ENCODE assay signal across 19 cellular contexts in genomic region chr11:125351045-125351867, GRCh38.
DNase-seq lines count a peak whose midpoint lies in the region; ATAC-seq, FAIRE-seq and TF ChIP-seq lines count a peak whose summit lies in the region.
"Had no signal": no experiment of that assay in that cellular context is flagged by ENCODE, and none has a peak within 500 bp of the region (broad histone marks: within the 10 kb centered on the region; RNA-seq: fewer than 3 reads in every experiment).

No MANE protein-coding gene starts in this region.

- H2BK5ac ChIP-seq in H1 (ENCODE audit: low read depth, low read length) (peak overlapping the region; percentile 18; the same call in 1 of the 2 replicates), neuronal stem cell (ENCODE audit: low read length) (peak overlapping the region; percentile 26)

- 86% methylated on average over 26 of the region's 30 CpGs; no CpG with 5 or more reads in 1 of the 2 experiments for WGBS in H1 (ENCODE audit: extremely low coverage in 1 of 2, insufficient coverage in 1 of 2, insufficient read length in 1 of 2, insufficient replicate concordance in 2 of 2, low coverage in 1 of 2, low lambda C conversion rate in 2 of 2, missing lambda C conversion rate in 1 of 2), 2 experiments
- WGBS in neuronal stem cell (ENCODE audit: extremely low coverage in 2 of 2, insufficient read length in 2 of 2, insufficient replicate concordance in 1 of 2), 2 donors, result no CpG with 5 or more reads among the region's 30 CpGs

- peak overlapping the region; percentile 24; the same call in 1 of the 2 replicates for H3K18ac ChIP-seq in H1 (ENCODE audit: extremely low read depth, low read length)
- H3K18ac ChIP-seq in neuronal stem cell (ENCODE audit: low read length), result peak overlapping the region; percentile 13

- H3K23ac ChIP-seq in H1 (ENCODE audit: insufficient read length), result no peak overlapping the region
- peak overlapping the region; percentile 34 for H3K23ac ChIP-seq in neuronal stem cell (ENCODE audit: low read depth, low read length, poor library complexity)

- in situ Hi-C loops in gastrocnemius medialis (cut with MboI; ENCODE audit: low sequenced_read_pairs in 4 of 4), result no loop called here

- TF ChIP-seq EP300 in H1 (IDR thresholded peaks at IDR 0.05; ENCODE audit: borderline replicate concordance in 1 of 2, low read depth in 2 of 2, low read length in 2 of 2), result no peak

- H3K27ac ChIP-seq in H1 (ENCODE audit: low read depth, low read length) (no peak overlapping the region), neuronal stem cell (replicated peaks; ENCODE audit: low read length) (no peak overlapping the region), gastrocnemius medialis (no peak overlapping the region)
- H3K27ac ChIP-seq: BLaER1, RWPE1, SJCRH30 had no signal

- DNase-seq in COR-L47 (lab: John Stamatoyannopoulos, UW) (peak; percentile 33), NCI-H1048 (lab: John Stamatoyannopoulos, UW) (peak; percentile 83), H1 (ENCODE audit: low read depth in 1 of 2, low spot score in 2 of 2) (no peak), neuronal stem cell (ENCODE audit: low spot score) (no peak), cortex of kidney (lab: John Stamatoyannopoulos, UW) (no peak), gastrocnemius medialis (no peak)
- DNase-seq: CD8-positive, alpha-beta T cell; IMR-90; Kasumi-1; MM.1S; NCI-H1105; NCI-H187; NCI-H748 treated with DMSO at 0.1 percent for 48 hours; SJCRH30 had no signal

- H3K23me2 ChIP-seq in H1 (ENCODE audit: low read depth, low read length), result no peaks in the 10 kb centered on the region

- H2BK15ac ChIP-seq in H1 (ENCODE audit: low read length) (no peak overlapping the region), neuronal stem cell (ENCODE audit: low read length) (peak overlapping the region; percentile 95)

- H2BK12ac ChIP-seq in H1 (ENCODE audit: low read depth, low read length) (no peak overlapping the region), neuronal stem cell (ENCODE audit: low read length) (peak overlapping the region; percentile 33)

- no peak overlapping the region for H4K8ac ChIP-seq in H1 (ENCODE audit: extremely low read depth, insufficient read depth, low read length)
- no peak overlapping the region for H4K8ac ChIP-seq in neuronal stem cell (ENCODE audit: low read depth, low read length)

- no peaks in the 10 kb centered on the region for H4K20me1 ChIP-seq in H1 (replicated peaks in 1 of 2; ENCODE audit: control insufficient read depth in 1 of 2, insufficient read depth in 2 of 2, low read length in 2 of 2)
- H4K20me1 ChIP-seq: BLaER1 had no signal

- H2BK120ac ChIP-seq in H1 (replicated peaks; ENCODE audit: low read depth, low read length), result no peak overlapping the region
- peak overlapping the region; percentile 84 for H2BK120ac ChIP-seq in neuronal stem cell (ENCODE audit: low read depth, low read length)

- TF ChIP-seq RAD21 in H1 (IDR thresholded peaks at IDR 0.05 in 1 of 2, conservative IDR thresholded peaks at IDR 0.05 in 1 of 2; ENCODE audit: low read depth in 2 of 2, low read length in 2 of 2), result no peak

- H3K79me2 ChIP-seq in H1 (ENCODE audit: control insufficient read depth in 1 of 2, insufficient read depth in 2 of 2, low read length in 2 of 2), result no peaks in the 10 kb centered on the region

- no peak overlapping the region for H3K56ac ChIP-seq in H1 (replicated peaks; ENCODE audit: insufficient read length, low read depth, low read length)

- no peaks in the 10 kb centered on the region for H3K79me1 ChIP-seq in H1 (ENCODE audit: low read depth, low read length)
- H3K79me1 ChIP-seq in neuronal stem cell (ENCODE audit: low read depth, low read length), result no peaks in the 10 kb centered on the region

- H3K4ac ChIP-seq in H1 (replicated peaks; ENCODE audit: insufficient read length, low read depth, low read length) (no peak overlapping the region), neuronal stem cell (ENCODE audit: low read length) (peak overlapping the region; percentile 58)

- intact Hi-C loops in gastrocnemius medialis (cut with DNase I; ENCODE audit: low total_unique reads), result no loop called here

- ATAC-seq in HG03521 (IDR thresholded peaks at IDR 0.05; ENCODE audit: unreplicated experiment) (no peak), gastrocnemius medialis (no peak), GM21515 (IDR thresholded peaks at IDR 0.05; ENCODE audit: unreplicated experiment) (no peak)
- ATAC-seq: CD8-positive, alpha-beta T cell had no signal

- H3K4me1 ChIP-seq in H1 (replicated peaks in 1 of 4; ENCODE audit: control insufficient read depth in 3 of 4, insufficient read depth in 4 of 4, low read length in 3 of 4) (peaks cover 0 to 22% (median 10%) of the 10 kb centered on the region in 4 experiments; a peak in 6 of 7 replicates), neuronal stem cell (ENCODE audit: control insufficient read depth in 2 of 2, insufficient read depth in 1 of 2, low read depth in 1 of 2, low read length in 2 of 2) (peaks cover 46 to 48% of the 10 kb centered on the region in 2 donors), gastrocnemius medialis (peaks cover 0 to 8% of the 10 kb centered on the region in 2 donors)

- H2AK5ac ChIP-seq in H1 (ENCODE audit: low read depth, low read length), result no peak overlapping the region
- H2AK5ac ChIP-seq in neuronal stem cell (ENCODE audit: low read depth, low read length), result peak overlapping the region; percentile 85

- H2AFZ ChIP-seq in H1 (ENCODE audit: low read length) (no peak overlapping the region), neuronal stem cell (ENCODE audit: low read length) (no peak overlapping the region)

- no peak overlapping the region for H2BK20ac ChIP-seq in H1 (ENCODE audit: low read length)

- FAIRE-seq in H1 (lab: Jason Lieb, UNC), result no peak
- FAIRE-seq: GM12892 had no signal

- TF ChIP-seq POLR2A in H1 (IDR thresholded peaks at IDR 0.05; ENCODE audit: control extremely low read depth in 1 of 2, low read depth in 2 of 2, low read length in 2 of 2) (no peak), gastrocnemius medialis (IDR thresholded peaks at IDR 0.05) (no peak)

- H3K36me3 ChIP-seq in H1 (ENCODE audit: control insufficient read depth in 2 of 4, insufficient read depth in 4 of 4, low read length in 3 of 4), result no peaks in the 10 kb centered on the region
- peaks cover 7 to 47% of the 10 kb centered on the region in 2 donors for H3K36me3 ChIP-seq in neuronal stem cell (replicated peaks in 1 of 2; ENCODE audit: control insufficient read depth in 2 of 2, insufficient read depth in 2 of 2, low read length in 2 of 2)
- no peaks in the 10 kb centered on the region for H3K36me3 ChIP-seq in gastrocnemius medialis
- H3K36me3 ChIP-seq: BLaER1, SJCRH30 had no signal

- CTCF ChIA-PET in H1 (lab: Charles Lee; ENCODE audit: partially characterized antibody), result interaction anchor here (0.5 to 25.6 kb wide), 24 partner anchors 6 to 521 kb away, joined by 3 to 486 read pairs (median 5); no protein-coding TSS in a partner anchor

- POLR2A ChIA-PET in H1 (lab: Charles Lee; ENCODE audit: partially characterized antibody), result interaction anchor here (1.1 kb wide), 1 partner anchor 188 kb away, joined by 3 read pairs; no protein-coding TSS in a partner anchor

- H4K5ac ChIP-seq in H1 (ENCODE audit: insufficient read length, low read depth, low read length), result no peak overlapping the region

- H3K4me2 ChIP-seq in H1 (ENCODE audit: insufficient read depth in 1 of 2, low read depth in 2 of 2, low read length in 2 of 2), result no peak overlapping the region
- H3K4me2 ChIP-seq in neuronal stem cell (ENCODE audit: insufficient read depth, low read length, poor library complexity, severe bottlenecking), result no peak overlapping the region
- H3K4me2 ChIP-seq: BLaER1 had no signal

- H3K27me3 ChIP-seq in H1 (replicated peaks in 1 of 4; ENCODE audit: control insufficient read depth in 3 of 4, extremely low read depth in 1 of 4, insufficient read depth in 3 of 4, low read length in 3 of 4) (peaks cover 0 to 9% (median 1%) of the 10 kb centered on the region in 4 experiments; a peak in 2 of 7 replicates), neuronal stem cell (ENCODE audit: control insufficient read depth in 3 of 3, insufficient read depth in 3 of 3, low read depth in 1 of 3, low read length in 3 of 3) (no peaks in the 10 kb centered on the region), gastrocnemius medialis (no peaks in the 10 kb centered on the region)
- H3K27me3 ChIP-seq: BLaER1, SJCRH30 had no signal

- TF ChIP-seq CTCF in H1 (IDR thresholded peaks at IDR 0.05; ENCODE audit: control extremely low read depth in 1 of 3, insufficient read depth in 1 of 3, low read depth in 1 of 3, low read length in 3 of 3) (no peak), gastrocnemius medialis (IDR thresholded peaks at IDR 0.05 in 4 of 5, conservative IDR thresholded peaks at IDR 0.05 in 1 of 5) (no peak)

- no peak overlapping the region for H3K14ac ChIP-seq in H1 (ENCODE audit: insufficient read length)
- peak overlapping the region; percentile 57 for H3K14ac ChIP-seq in neuronal stem cell (ENCODE audit: low read length)

- no peak overlapping the region for H3K4me3 ChIP-seq in H1 (ENCODE audit: extremely low read depth in 1 of 4, insufficient read depth in 2 of 4, low read depth in 3 of 4, low read length in 4 of 4)
- no peak overlapping the region for H3K4me3 ChIP-seq in neuronal stem cell (ENCODE audit: low read length in 2 of 2)
- no peak overlapping the region for H3K4me3 ChIP-seq in gastrocnemius medialis
- H3K4me3 ChIP-seq: BLaER1, SJCRH30 had no signal

- H3K9ac ChIP-seq in H1 (replicated peaks in 1 of 4; ENCODE audit: extremely low read depth in 1 of 4, low read depth in 3 of 4, low read length in 3 of 4) (no peak overlapping the region), neuronal stem cell (ENCODE audit: low read depth, low read length, poor library complexity) (no peak overlapping the region)
- H3K9ac ChIP-seq: BLaER1 had no signal

- H3K9me3 ChIP-seq in H1 (ENCODE audit: insufficient read depth in 2 of 2, low read depth in 1 of 2, low read length in 1 of 2), result no peaks in the 10 kb centered on the region
- H3K9me3 ChIP-seq in neuronal stem cell (replicated peaks in 1 of 2; ENCODE audit: control insufficient read depth in 2 of 2, insufficient read depth in 1 of 2, low read depth in 1 of 2, low read length in 2 of 2), result no peaks in the 10 kb centered on the region
- no peaks in the 10 kb centered on the region for H3K9me3 ChIP-seq in gastrocnemius medialis
- H3K9me3 ChIP-seq: SJCRH30 had no signal

- H4K91ac ChIP-seq in H1 (replicated peaks; ENCODE audit: insufficient read length, low read length) (no peak overlapping the region), neuronal stem cell (ENCODE audit: low read depth, low read length, poor library complexity) (peak overlapping the region; percentile 85)

TF ChIP-seq in H1, 55 proteins besides CTCF, POLR2A, EP300 and RAD21:
- TF ChIP-seq RNF2 (IDR thresholded peaks at IDR 0.05; ENCODE audit: borderline replicate concordance, low read depth, low read length, missing control alignments, poor library complexity, severe bottlenecking) (no peak), CREB1 (IDR thresholded peaks at IDR 0.05) (peak; percentile 26; the same call in 1 of the 2 replicates), ATF3 (IDR thresholded peaks at IDR 0.05; ENCODE audit: insufficient read depth, low read depth, low read length) (no peak), NRF1 (IDR thresholded peaks at IDR 0.05; ENCODE audit: low read depth, low read length) (no peak)

Comparison
In these comparisons a context has a peak if more than half of its experiments do, and no peak if none do; other contexts are left out.
1. DNase-seq: peak in COR-L47 (single experiment) and NCI-H1048 (single experiment); none in H1 (0 of 2), neuronal stem cell (single experiment), cortex of kidney (single experiment) and gastrocnemius medialis (0 of 2).